20 cellular contexts compared by ENCODE assay signal in the genomic region with DNA sequence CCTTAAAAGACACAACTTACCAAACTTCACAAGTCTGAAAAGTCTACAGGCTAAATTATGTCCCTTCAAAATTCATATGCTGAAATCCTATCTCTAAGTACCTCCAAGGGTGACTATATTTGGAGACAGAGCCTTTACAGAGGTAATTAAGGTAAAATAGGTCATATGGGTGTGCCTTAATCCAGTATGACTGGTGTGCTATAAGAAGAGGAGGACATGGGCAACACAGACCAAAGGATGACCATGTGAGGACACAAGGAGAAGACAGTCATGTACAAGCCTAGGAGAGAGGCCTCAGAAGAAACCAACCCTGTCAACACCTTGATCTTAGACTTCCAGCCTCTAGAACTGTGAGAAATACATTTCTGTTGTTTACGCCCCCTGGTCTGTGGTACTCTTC.
"Had no signal": no experiment of that assay in that cellular context is flagged by ENCODE, and none has a peak within 500 bp of the region (broad histone marks: within the 10 kb centered on the region; RNA-seq: fewer than 3 reads in every experiment).

No MANE protein-coding gene starts in this region.

- H3K27ac Mint-ChIP-seq: natural killer cell treated with Interleukin-12 subunit alpha and Interleukin-12 subunit beta and Interleukin-15 and Interleukin-18, amount 100 ng/mL, for 72 hours; neural progenitor cell; stimulated activated effector memory CD8-positive, alpha-beta T cell treated with anti-CD3 and anti-CD28 coated beads, Interleukin-12 subunit alpha, Interleukin-12 subunit beta, amount 100 ng/mL, for 72 hours had no signal

- H3K9me3 Mint-ChIP-seq: natural killer cell treated with Interleukin-12 subunit alpha and Interleukin-12 subunit beta and Interleukin-15 and Interleukin-18, amount 100 ng/mL, for 72 hours; neural progenitor cell; stimulated activated effector memory CD8-positive, alpha-beta T cell treated with anti-CD3 and anti-CD28 coated beads, Interleukin-12 subunit alpha, Interleukin-12 subunit beta, amount 100 ng/mL, for 72 hours had no signal

- H3K27ac ChIP-seq: colonic mucosa, foreskin keratinocyte, hepatocyte, neural progenitor cell, ovary, tibial artery had no signal

- H3K27me3 ChIP-seq: colonic mucosa, foreskin keratinocyte, hepatocyte, neural progenitor cell, ovary, tibial artery had no signal

- H3K4me3 ChIP-seq: colonic mucosa, hepatocyte, lung, neural progenitor cell, ovary, tibial artery had no signal

- H3K36me3 Mint-ChIP-seq: natural killer cell treated with Interleukin-12 subunit alpha and Interleukin-12 subunit beta and Interleukin-15 and Interleukin-18, amount 100 ng/mL, for 72 hours; stimulated activated effector memory CD8-positive, alpha-beta T cell treated with anti-CD3 and anti-CD28 coated beads, Interleukin-12 subunit alpha, Interleukin-12 subunit beta, amount 100 ng/mL, for 72 hours had no signal

- DNase-seq: colonic mucosa; dermis blood vessel endothelial cell; erythroblast; head of caudate nucleus; left colon; left ventricle myocardium superior; midbrain; nucleus accumbens; ovary; right cardiac atrium; stimulated activated CD4-positive, alpha-beta T cell treated with anti-CD3 and anti-CD28 coated beads, Interleukin-4, amount 100 ng/mL, for 1 hour; stimulated activated CD8-positive, alpha-beta memory T cell treated with anti-CD3 and anti-CD28 coated beads, Interleukin-4, amount 100 ng/mL, for 48 hours; stimulated activated naive CD8-positive, alpha-beta T cell treated with anti-CD3 and anti-CD28 coated beads, Interleukin-15, Interleukin-2, amounts not matched to agents 100 U/mL and 50 U/mL, for 24 hours; tibial artery had no signal

- H3K4me1 Mint-ChIP-seq: neural progenitor cell; stimulated activated effector memory CD8-positive, alpha-beta T cell treated with anti-CD3 and anti-CD28 coated beads, Interleukin-12 subunit alpha, Interleukin-12 subunit beta, amount 100 ng/mL, for 72 hours had no signal

- H3K79me2 ChIP-seq: hepatocyte had no signal

- H3K4me2 ChIP-seq: hepatocyte, neural progenitor cell had no signal

- ATAC-seq: left colon; left ventricle myocardium superior; natural killer cell treated with Interleukin-12 subunit alpha and Interleukin-12 subunit beta and Interleukin-15 and Interleukin-18, amount 100 ng/mL, for 72 hours; right cardiac atrium; stimulated activated effector memory CD8-positive, alpha-beta T cell treated with anti-CD3 and anti-CD28 coated beads, Interleukin-12 subunit alpha, Interleukin-12 subunit beta, amount 100 ng/mL, for 72 hours; stimulated activated naive CD8-positive, alpha-beta T cell treated with anti-CD3 and anti-CD28 coated beads, Interleukin-15, Interleukin-2, amounts not matched to agents 100 U/mL and 50 U/mL, for 24 hours had no signal

- H3K9me3 ChIP-seq: colonic mucosa, ovary, tibial artery had no signal

- H3K9ac ChIP-seq: neural progenitor cell had no signal

- H2AFZ ChIP-seq: hepatocyte, neural progenitor cell had no signal

- H3K4me1 ChIP-seq: colonic mucosa, neural progenitor cell, tibial artery had no signal

- H3K4me3 Mint-ChIP-seq: natural killer cell treated with Interleukin-12 subunit alpha and Interleukin-12 subunit beta and Interleukin-15 and Interleukin-18, amount 100 ng/mL, for 72 hours; neural progenitor cell; stimulated activated effector memory CD8-positive, alpha-beta T cell treated with anti-CD3 and anti-CD28 coated beads, Interleukin-12 subunit alpha, Interleukin-12 subunit beta, amount 100 ng/mL, for 72 hours had no signal

- H3K36me3 ChIP-seq: colonic mucosa, neural progenitor cell, ovary had no signal

- H3K27me3 Mint-ChIP-seq: natural killer cell treated with Interleukin-12 subunit alpha and Interleukin-12 subunit beta and Interleukin-15 and Interleukin-18, amount 100 ng/mL, for 72 hours had no signal
